In genomic region chr2:60741588-60741987, GRCh38 we compare ENCODE assay signal across 24 cellular contexts.
"Had no signal": no experiment of that assay in that cellular context is flagged by ENCODE, and none has a peak within 500 bp of the region (broad histone marks: within the 10 kb centered on the region; RNA-seq: fewer than 3 reads in every experiment).

No MANE protein-coding gene starts in this region.

- H3K9me3 ChIP-seq: gastrocnemius medialis, SK-N-SH, spleen, thyroid gland, upper lobe of right lung had no signal

- H3K27me3 ChIP-seq: body of pancreas, thyroid gland had no signal

- ATAC-seq: activated naive CD8-positive, alpha-beta T cell treated with anti-CD3 and anti-CD28 coated beads, Interleukin-2, amount 50 U/mL, for 24 hours; body of pancreas; gastrocnemius medialis; left colon; upper lobe of right lung had no signal

- DNase-seq: activated B cell treated with CpG ODN at 0.5 μM for 24 hours; activated CD4-positive, alpha-beta T cell treated with anti-CD3 and anti-CD28 coated beads for 4 hours; activated CD4-positive, alpha-beta T cell treated with anti-CD3 and anti-CD28 coated beads, Interleukin-2, amount 50 U/mL, for 48 hours; activated gamma-delta T cell; activated naive CD4-positive, alpha-beta T cell treated with anti-CD3 and anti-CD28 coated beads, Interleukin-2, amount 50 U/mL, for 16 hours; activated naive CD8-positive, alpha-beta T cell treated with anti-CD3 and anti-CD28 coated beads, Interleukin-2, amount 50 U/mL, for 24 hours; body of pancreas; caudate nucleus; effector CD8-positive, alpha-beta T cell; gastrocnemius medialis; islet precursor cell; left colon; mesenchymal stem cell; naive B cell; retina; SK-N-SH; spleen; stimulated activated CD4-positive, alpha-beta T cell treated with anti-CD3 and anti-CD28 coated beads, Interleukin-4, amount 100 ng/mL, for 1 hour; stimulated activated naive CD4-positive, alpha-beta T cell treated with Interleukin-2 at 50 U/mL for 16 hours; thyroid gland; upper lobe of right lung had no signal

- H3K4me3 ChIP-seq: body of pancreas, gastrocnemius medialis, neural progenitor cell, spleen, thyroid gland, upper lobe of right lung had no signal

- H3K4me3 Mint-ChIP-seq: activated B cell treated with CpG ODN at 0.5 μM for 24 hours; activated naive CD8-positive, alpha-beta T cell treated with anti-CD3 and anti-CD28 coated beads, Interleukin-2, amount 50 U/mL, for 24 hours; activated T-helper 1 cell treated with anti-CD3 and anti-CD28 coated beads, Interleukin-12 subunit alpha, Interleukin-12 subunit beta, Interleukin-2, Interleukin-4 antibody, amounts not matched to agents 30 ng/mL and 10 ng/mL and 1 ng/mL, durations not matched to agents 14 hours and 24 hours and 36 hours; dendritic cell treated with granulocyte-macrophage colony-stimulating factor and Interleukin-4, amounts not matched to agents 40 ng/mL and 50 ng/mL, for 4 days; naive B cell; neural progenitor cell had no signal

- H3K27ac ChIP-seq: body of pancreas, gastrocnemius medialis, spleen, thyroid gland, upper lobe of right lung had no signal

- H3K36me3 ChIP-seq: gastrocnemius medialis, neural progenitor cell, spleen, thyroid gland, upper lobe of right lung had no signal

- H3K9me3 Mint-ChIP-seq: activated B cell treated with CpG ODN at 0.5 μM for 24 hours; activated naive CD8-positive, alpha-beta T cell treated with anti-CD3 and anti-CD28 coated beads, Interleukin-2, amount 50 U/mL, for 24 hours; activated T-helper 1 cell treated with anti-CD3 and anti-CD28 coated beads, Interleukin-12 subunit alpha, Interleukin-12 subunit beta, Interleukin-2, Interleukin-4 antibody, amounts not matched to agents 30 ng/mL and 10 ng/mL and 1 ng/mL, durations not matched to agents 14 hours and 24 hours and 36 hours; dendritic cell treated with granulocyte-macrophage colony-stimulating factor and Interleukin-4, amounts not matched to agents 40 ng/mL and 50 ng/mL, for 4 days; neural progenitor cell had no signal

- H3K36me3 Mint-ChIP-seq: naive B cell, neural progenitor cell had no signal

- H3K27ac Mint-ChIP-seq: activated B cell treated with CpG ODN at 0.5 μM for 24 hours; activated naive CD8-positive, alpha-beta T cell treated with anti-CD3 and anti-CD28 coated beads, Interleukin-2, amount 50 U/mL, for 24 hours; activated T-helper 1 cell treated with anti-CD3 and anti-CD28 coated beads, Interleukin-12 subunit alpha, Interleukin-12 subunit beta, Interleukin-2, Interleukin-4 antibody, amounts not matched to agents 30 ng/mL and 10 ng/mL and 1 ng/mL, durations not matched to agents 14 hours and 24 hours and 36 hours; dendritic cell treated with granulocyte-macrophage colony-stimulating factor and Interleukin-4, amounts not matched to agents 40 ng/mL and 50 ng/mL, for 4 days; naive B cell; neural progenitor cell had no signal

- H3K4me1 ChIP-seq: body of pancreas, gastrocnemius medialis, thyroid gland, upper lobe of right lung had no signal
